1 cellular context compared by ENCODE assay signal in the genomic region with DNA sequence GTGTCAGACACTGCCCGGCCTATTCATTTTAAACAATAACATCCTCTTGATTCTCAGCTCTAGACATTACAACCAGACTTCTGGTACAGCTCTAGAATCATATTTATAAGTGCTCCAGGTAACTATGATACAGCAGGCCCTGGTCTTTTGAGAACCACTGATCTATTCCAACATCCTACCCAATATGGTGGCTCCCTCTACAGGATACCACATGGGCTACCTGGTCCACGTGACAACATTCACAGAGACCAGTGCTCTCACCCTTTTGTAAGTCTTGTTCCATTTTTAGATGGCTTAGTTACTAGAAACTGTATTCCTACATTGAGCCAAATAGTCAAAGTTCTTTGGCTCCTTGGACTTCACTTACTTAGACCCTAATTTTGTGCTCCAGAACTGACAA.
TF ChIP-seq lines count a peak whose summit lies in the region.

No MANE protein-coding gene starts in this region.

TF ChIP-seq in GM23338, 12 proteins besides CTCF, POLR2A, EP300 and RAD21 (continued from another document):
- TF ChIP-seq, protein P1, sequence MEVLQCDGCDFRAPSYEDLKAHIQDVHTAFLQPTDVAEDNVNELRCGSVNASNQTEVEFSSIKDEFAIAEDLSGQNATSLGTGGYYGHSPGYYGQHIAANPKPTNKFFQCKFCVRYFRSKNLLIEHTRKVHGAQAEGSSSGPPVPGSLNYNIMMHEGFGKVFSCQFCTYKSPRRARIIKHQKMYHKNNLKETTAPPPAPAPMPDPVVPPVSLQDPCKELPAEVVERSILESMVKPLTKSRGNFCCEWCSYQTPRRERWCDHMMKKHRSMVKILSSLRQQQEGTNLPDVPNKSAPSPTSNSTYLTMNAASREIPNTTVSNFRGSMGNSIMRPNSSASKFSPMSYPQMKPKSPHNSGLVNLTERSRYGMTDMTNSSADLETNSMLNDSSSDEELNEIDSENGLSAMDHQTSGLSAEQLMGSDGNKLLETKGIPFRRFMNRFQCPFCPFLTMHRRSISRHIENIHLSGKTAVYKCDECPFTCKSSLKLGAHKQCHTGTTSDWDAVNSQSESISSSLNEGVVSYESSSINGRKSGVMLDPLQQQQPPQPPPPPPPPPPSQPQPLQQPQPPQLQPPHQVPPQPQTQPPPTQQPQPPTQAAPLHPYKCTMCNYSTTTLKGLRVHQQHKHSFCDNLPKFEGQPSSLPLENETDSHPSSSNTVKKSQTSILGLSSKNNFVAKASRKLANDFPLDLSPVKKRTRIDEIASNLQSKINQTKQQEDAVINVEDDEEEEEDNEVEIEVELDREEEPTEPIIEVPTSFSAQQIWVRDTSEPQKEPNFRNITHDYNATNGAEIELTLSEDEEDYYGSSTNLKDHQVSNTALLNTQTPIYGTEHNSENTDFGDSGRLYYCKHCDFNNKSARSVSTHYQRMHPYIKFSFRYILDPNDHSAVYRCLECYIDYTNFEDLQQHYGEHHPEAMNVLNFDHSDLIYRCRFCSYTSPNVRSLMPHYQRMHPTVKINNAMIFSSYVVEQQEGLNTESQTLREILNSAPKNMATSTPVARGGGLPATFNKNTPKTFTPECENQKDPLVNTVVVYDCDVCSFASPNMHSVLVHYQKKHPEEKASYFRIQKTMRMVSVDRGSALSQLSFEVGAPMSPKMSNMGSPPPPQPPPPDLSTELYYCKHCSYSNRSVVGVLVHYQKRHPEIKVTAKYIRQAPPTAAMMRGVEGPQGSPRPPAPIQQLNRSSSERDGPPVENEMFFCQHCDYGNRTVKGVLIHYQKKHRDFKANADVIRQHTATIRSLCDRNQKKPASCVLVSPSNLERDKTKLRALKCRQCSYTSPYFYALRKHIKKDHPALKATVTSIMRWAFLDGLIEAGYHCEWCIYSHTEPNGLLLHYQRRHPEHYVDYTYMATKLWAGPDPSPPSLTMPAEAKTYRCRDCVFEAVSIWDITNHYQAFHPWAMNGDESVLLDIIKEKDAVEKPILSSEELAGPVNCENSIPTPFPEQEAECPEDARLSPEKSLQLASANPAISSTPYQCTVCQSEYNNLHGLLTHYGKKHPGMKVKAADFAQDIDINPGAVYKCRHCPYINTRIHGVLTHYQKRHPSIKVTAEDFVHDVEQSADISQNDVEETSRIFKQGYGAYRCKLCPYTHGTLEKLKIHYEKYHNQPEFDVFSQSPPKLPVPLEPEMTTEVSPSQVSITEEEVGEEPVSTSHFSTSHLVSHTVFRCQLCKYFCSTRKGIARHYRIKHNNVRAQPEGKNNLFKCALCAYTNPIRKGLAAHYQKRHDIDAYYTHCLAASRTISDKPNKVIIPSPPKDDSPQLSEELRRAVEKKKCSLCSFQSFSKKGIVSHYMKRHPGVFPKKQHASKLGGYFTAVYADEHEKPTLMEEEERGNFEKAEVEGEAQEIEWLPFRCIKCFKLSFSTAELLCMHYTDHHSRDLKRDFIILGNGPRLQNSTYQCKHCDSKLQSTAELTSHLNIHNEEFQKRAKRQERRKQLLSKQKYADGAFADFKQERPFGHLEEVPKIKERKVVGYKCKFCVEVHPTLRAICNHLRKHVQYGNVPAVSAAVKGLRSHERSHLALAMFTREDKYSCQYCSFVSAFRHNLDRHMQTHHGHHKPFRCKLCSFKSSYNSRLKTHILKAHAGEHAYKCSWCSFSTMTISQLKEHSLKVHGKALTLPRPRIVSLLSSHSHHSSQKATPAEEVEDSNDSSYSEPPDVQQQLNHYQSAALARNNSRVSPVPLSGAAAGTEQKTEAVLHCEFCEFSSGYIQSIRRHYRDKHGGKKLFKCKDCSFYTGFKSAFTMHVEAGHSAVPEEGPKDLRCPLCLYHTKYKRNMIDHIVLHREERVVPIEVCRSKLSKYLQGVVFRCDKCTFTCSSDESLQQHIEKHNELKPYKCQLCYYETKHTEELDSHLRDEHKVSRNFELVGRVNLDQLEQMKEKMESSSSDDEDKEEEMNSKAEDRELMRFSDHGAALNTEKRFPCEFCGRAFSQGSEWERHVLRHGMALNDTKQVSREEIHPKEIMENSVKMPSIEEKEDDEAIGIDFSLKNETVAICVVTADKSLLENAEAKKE (CRISPR knock-in tag; IDR thresholded peaks at IDR 0.05), result no peak
- no peak for TF ChIP-seq ETS1 (IDR thresholded peaks at IDR 0.05)
